27 cellular contexts compared by ENCODE assay signal in genomic region chr16:6611535-6611934, GRCh38.
A peak's percentile ranks its signal among the peaks of the same experiment; 100 is the strongest.
DNase-seq lines count a peak whose midpoint lies in the region; TF ChIP-seq lines count a peak whose summit lies in the region.
"Had no signal": no experiment of that assay in that cellular context is flagged by ENCODE, and none has a peak within 500 bp of the region (broad histone marks: within the 10 kb centered on the region; RNA-seq: fewer than 3 reads in every experiment).

No MANE protein-coding gene starts in this region.

- H3K4ac ChIP-seq in H9 (ENCODE audit: low read depth, low read length) (no peak overlapping the region), mesendoderm (ENCODE audit: low read depth, low read length) (no peak overlapping the region)

- no peak overlapping the region for H4K8ac ChIP-seq in H9 (replicated peaks; ENCODE audit: insufficient read length, low read depth, low read length)
- no peak overlapping the region for H4K8ac ChIP-seq in mesendoderm (ENCODE audit: low read depth, low read length)

- no peaks in the 10 kb centered on the region for H4K20me1 ChIP-seq in H9 (ENCODE audit: control insufficient read depth, insufficient read depth, insufficient read length)
- H4K20me1 ChIP-seq in OCI-LY7 (ENCODE audit: insufficient read depth, low read length), result no peaks in the 10 kb centered on the region

- no peaks in the 10 kb centered on the region for H3K79me1 ChIP-seq in H9 (ENCODE audit: insufficient read depth, low read depth, low read length, poor library complexity, severe bottlenecking)
- no peaks in the 10 kb centered on the region for H3K79me1 ChIP-seq in mesendoderm (ENCODE audit: low read length)

- peak overlapping the region in 1 of 3 experiments; percentile 27; a peak in 2 of 7 replicates for H3K27ac Mint-ChIP-seq in H9
- H3K27ac Mint-ChIP-seq: activated CD4-positive, alpha-beta T cell treated with anti-CD3 and anti-CD28 coated beads, Interleukin-2, amount 10 ng/mL, durations not matched to agents 24 days and 14 days; activated naive CD4-positive, alpha-beta T cell treated with anti-CD3 and anti-CD28 coated beads, Interleukin-2, amount 50 U/mL, for 72 hours; IgD-negative memory B cell; immature natural killer cell had no signal

- H3K9ac ChIP-seq in H9 (ENCODE audit: extremely low read depth, insufficient read length, low read length) (no peak overlapping the region), mesendoderm (ENCODE audit: low read length) (no peak overlapping the region)
- H3K9ac ChIP-seq: parathyroid adenoma had no signal

- H4K5ac ChIP-seq in H9 (ENCODE audit: insufficient read length, low read depth, low read length) (no peak overlapping the region), mesendoderm (ENCODE audit: low read length) (peak overlapping the region; percentile 39)

- POLR2A ChIA-PET in OCI-LY7 (lab: Charles Lee), result no interaction called here

- CTCF ChIA-PET in OCI-LY7 (lab: Charles Lee; ENCODE audit: unreplicated experiment), result no interaction called here

- TF ChIP-seq POLR2A in vagina (IDR thresholded peaks at IDR 0.05), result no peak

- H3K9me3 Mint-ChIP-seq in H9, result no peaks in the 10 kb centered on the region
- H3K9me3 Mint-ChIP-seq: neural crest cell had no signal

- H3K9me3 ChIP-seq in H9 (ENCODE audit: control insufficient read depth, low read depth, low read length) (no peaks in the 10 kb centered on the region), OCI-LY7 (ENCODE audit: low read length) (no peaks in the 10 kb centered on the region), vagina (no peaks in the 10 kb centered on the region)

- BruUV-seq in OCI-LY7 (replicated peaks; lab: Mats Ljungman, UMichigan), result no TSS peak

- H3K4me2 ChIP-seq in H9 (ENCODE audit: insufficient read depth, insufficient read length, low read length), result no peak overlapping the region
- no peak overlapping the region for H3K4me2 ChIP-seq in OCI-LY7 (ENCODE audit: low read length)
- no peak overlapping the region for H3K4me2 ChIP-seq in mesendoderm (ENCODE audit: low read length)
- H3K4me2 ChIP-seq: smooth muscle cell had no signal

- no peak overlapping the region for H2BK15ac ChIP-seq in H9 (ENCODE audit: low read depth, low read length)
- H2BK15ac ChIP-seq in mesendoderm (replicated peaks; ENCODE audit: low read depth), result no peak overlapping the region

- no peak overlapping the region for H3T11ph ChIP-seq in H9 (ENCODE audit: low read length)

- peaks cover 3% of the 10 kb centered on the region; the same call in 1 of the 2 replicates for H3K27me3 Mint-ChIP-seq in H9 (ENCODE audit: low read depth)
- H3K27me3 Mint-ChIP-seq: activated CD4-positive, alpha-beta T cell treated with anti-CD3 and anti-CD28 coated beads, Interleukin-2, amount 10 ng/mL, durations not matched to agents 24 days and 14 days; IgD-negative memory B cell had no signal

- DNase-seq in D341Med (ENCODE audit: low spot score), result peak; percentile 17
- DNase-seq in H9, result peak; percentile 52
- no peak for DNase-seq in OCI-LY7 (ENCODE audit: low spot score)
- peak; percentile 60 for DNase-seq in mesendoderm
- no peak for DNase-seq in NCI-H146 (lab: John Stamatoyannopoulos, UW)
- DNase-seq in vagina (ENCODE audit: extremely low spot score in 2 of 2), result no peak
- DNase-seq in effector CD8-positive, alpha-beta T cell (lab: John Stamatoyannopoulos, UW), result no peak
- DNase-seq in cortex of kidney (lab: John Stamatoyannopoulos, UW), result no peak
- DNase-seq: activated CD4-positive, alpha-beta T cell treated with anti-CD3 and anti-CD28 coated beads, Interleukin-2, amount 10 ng/mL, durations not matched to agents 24 days and 14 days; activated CD8-positive, alpha-beta memory T cell treated with anti-CD3 and anti-CD28 coated beads for 24 hours; activated effector memory CD4-positive, alpha-beta T cell treated with Interleukin-2 at 50 U/mL for 16 hours; activated T-cell treated with anti-CD3 and anti-CD28 coated beads, Interleukin-2, amount 50 U/mL, for 1 hour; amygdala; hippocampal formation; immature natural killer cell; mesenchymal stem cell; NCI-H1105; NCI-H1930; stimulated activated CD4-positive, alpha-beta T cell treated with anti-CD3 and anti-CD28 coated beads, Interleukin-1b, Interleukin-23, amount 100 ng/mL, for 48 hours; stimulated activated naive CD8-positive, alpha-beta T cell treated with anti-CD3 and anti-CD28 coated beads, Interleukin-15, Interleukin-2, amounts not matched to agents 100 U/mL and 50 U/mL, for 24 hours; SW 1271 had no signal

- no peaks in the 10 kb centered on the region for H3K27me3 ChIP-seq in H9 (ENCODE audit: insufficient read depth, low read length)
- no peaks in the 10 kb centered on the region for H3K27me3 ChIP-seq in mesendoderm (ENCODE audit: insufficient read depth, low read length, poor library complexity)
- no peaks in the 10 kb centered on the region for H3K27me3 ChIP-seq in vagina

- H3K56ac ChIP-seq in H9 (ENCODE audit: insufficient read length, low read depth, low read length) (no peak overlapping the region), mesendoderm (ENCODE audit: low read length) (no peak overlapping the region)

- no peak overlapping the region for H3K4me3 Mint-ChIP-seq in H9
- H3K4me3 Mint-ChIP-seq: activated CD4-positive, alpha-beta T cell treated with anti-CD3 and anti-CD28 coated beads, Interleukin-2, amount 10 ng/mL, durations not matched to agents 24 days and 14 days; IgD-negative memory B cell; immature natural killer cell; neural crest cell had no signal

- no peak overlapping the region for H3K27ac ChIP-seq in H9 (ENCODE audit: insufficient read length, low read depth, low read length)
- H3K27ac ChIP-seq in OCI-LY7 (ENCODE audit: low read depth, low read length, poor library complexity, severe bottlenecking), result no peak overlapping the region
- H3K27ac ChIP-seq in mesendoderm (ENCODE audit: low read depth, low read length), result no peak overlapping the region
- no peak overlapping the region for H3K27ac ChIP-seq in vagina
- H3K27ac ChIP-seq: parathyroid adenoma, VCaP had no signal

- H3K18ac ChIP-seq in H9 (ENCODE audit: insufficient read length, low read depth, low read length), result no peak overlapping the region
- no peak overlapping the region for H3K18ac ChIP-seq in mesendoderm (ENCODE audit: low read length)

- H2BK20ac ChIP-seq in H9 (ENCODE audit: low read depth, low read length, poor library complexity, severe bottlenecking), result no peak overlapping the region

- peaks cover 3 to 5% of the 10 kb centered on the region in 2 experiments; a peak in 1 of 4 replicates for H3K4me1 Mint-ChIP-seq in H9
- H3K4me1 Mint-ChIP-seq: activated CD4-positive, alpha-beta T cell treated with anti-CD3 and anti-CD28 coated beads, Interleukin-2, amount 10 ng/mL, durations not matched to agents 24 days and 14 days; IgD-negative memory B cell; immature natural killer cell; neural crest cell had no signal

- no peaks in the 10 kb centered on the region for H3K36me3 ChIP-seq in OCI-LY7 (ENCODE audit: insufficient read depth, low read length)
- H3K36me3 ChIP-seq in mesendoderm (ENCODE audit: control insufficient read depth, insufficient read depth, low read length), result no peaks in the 10 kb centered on the region
- H3K36me3 ChIP-seq in vagina, result no peaks in the 10 kb centered on the region

- H3K23ac ChIP-seq in H9 (ENCODE audit: insufficient read length, low read depth, low read length) (no peak overlapping the region), mesendoderm (ENCODE audit: low read length) (no peak overlapping the region)

- peak; percentile 70 for TF ChIP-seq CTCF in H9 (conservative IDR thresholded peaks at IDR 0.05)
- 0 out of 2 replicates have a peak, but pooled peaks have one; percentile 11 for TF ChIP-seq CTCF in OCI-LY7 (conservative IDR thresholded peaks at IDR 0.05; ENCODE audit: low read length)
- TF ChIP-seq CTCF in vagina (IDR thresholded peaks at IDR 0.05), result no peak

- H2AK5ac ChIP-seq in H9 (ENCODE audit: insufficient read length, low read length), result no peak overlapping the region
- H2AK5ac ChIP-seq in mesendoderm (ENCODE audit: low read length), result no peak overlapping the region

- H3K36me3 Mint-ChIP-seq in H9 (ENCODE audit: insufficient read depth in 1 of 3, low read depth in 3 of 3), result no peaks in the 10 kb centered on the region
- H3K36me3 Mint-ChIP-seq: activated naive CD4-positive, alpha-beta T cell treated with anti-CD3 and anti-CD28 coated beads, Interleukin-2, amount 50 U/mL, for 72 hours; IgD-negative memory B cell; immature natural killer cell had no signal

- no peak overlapping the region for H3K4me3 ChIP-seq in OCI-LY7 (ENCODE audit: low read depth, low read length, poor library complexity, severe bottlenecking)
- no peak overlapping the region for H3K4me3 ChIP-seq in mesendoderm (ENCODE audit: low read length)
- no peak overlapping the region for H3K4me3 ChIP-seq in vagina
- H3K4me3 ChIP-seq: smooth muscle cell had no signal

- H2BK5ac ChIP-seq in H9 (ENCODE audit: insufficient read length, low read length) (no peak overlapping the region), mesendoderm (ENCODE audit: low read length) (no peak overlapping the region)

- no peaks in the 10 kb centered on the region for H3K23me2 ChIP-seq in H9 (ENCODE audit: insufficient read length, low read depth, low read length, poor library complexity, severe bottlenecking)

- no peaks in the 10 kb centered on the region for H3K79me2 ChIP-seq in H9 (ENCODE audit: insufficient read depth, low read length)
- H3K79me2 ChIP-seq in OCI-LY7 (ENCODE audit: insufficient read depth, low read depth, low read length), result no peaks in the 10 kb centered on the region
- no peaks in the 10 kb centered on the region for H3K79me2 ChIP-seq in mesendoderm (ENCODE audit: control insufficient read depth, insufficient read depth, low read length)
- H3K79me2 ChIP-seq: parathyroid adenoma had no signal

- intact Hi-C loops in OCI-LY7 (cut with micrococcal nuclease; ENCODE audit: unreplicated experiment) (no loop called here), vagina (cut with DNase I) (no loop called here)

- no peak overlapping the region for H2BK12ac ChIP-seq in H9 (ENCODE audit: insufficient read length, low read depth, low read length)

- WGBS in H9 (ENCODE audit: extremely low coverage, insufficient read length, low lambda C conversion rate), result no CpG with 5 or more reads among the region's 7 CpGs
- no CpG with 5 or more reads among the region's 7 CpGs for WGBS in mesendoderm (ENCODE audit: extremely low coverage, insufficient coverage, low lambda C conversion rate)

- 0 out of 2 replicates have a peak, but pooled peaks cover 2% of the 10 kb centered on the region for H3K4me1 ChIP-seq in H9 (ENCODE audit: insufficient read depth, low read length)
- no peaks in the 10 kb centered on the region for H3K4me1 ChIP-seq in OCI-LY7 (ENCODE audit: insufficient read depth, low read length, poor library complexity, severe bottlenecking)
- H3K4me1 ChIP-seq in mesendoderm (ENCODE audit: control insufficient read depth, low read depth, low read length), result no peaks in the 10 kb centered on the region
- no peaks in the 10 kb centered on the region for H3K4me1 ChIP-seq in vagina
- H3K4me1 ChIP-seq: parathyroid adenoma had no signal

- H2AFZ ChIP-seq in H9 (ENCODE audit: low read length) (no peak overlapping the region), OCI-LY7 (ENCODE audit: low read length) (no peak overlapping the region)
- H2AFZ ChIP-seq: parathyroid adenoma had no signal

- H2BK120ac ChIP-seq in H9 (ENCODE audit: low read depth, low read length, poor library complexity, severe bottlenecking) (no peak overlapping the region), mesendoderm (ENCODE audit: low read depth, low read length) (no peak overlapping the region)

- no peaks in the 10 kb centered on the region for H3K9me2 ChIP-seq in OCI-LY7 (ENCODE audit: insufficient read depth, low read length)

- no peak overlapping the region for H4K91ac ChIP-seq in H9 (ENCODE audit: insufficient read length, low read depth, low read length)

- no peak overlapping the region for H3K14ac ChIP-seq in H9 (ENCODE audit: insufficient read depth, low read length)

Comparison
In these comparisons a context has a peak if more than half of its experiments do, and no peak if none do; other contexts are left out.
1. DNase-seq: peak in D341Med (single experiment), H9 (single experiment) and mesendoderm (single experiment); none in OCI-LY7 (single experiment), NCI-H146 (single experiment), vagina (0 of 2), effector CD8-positive, alpha-beta T cell (single experiment) and cortex of kidney (single experiment).
2. CTCF ChIP-seq: peak in H9 (single experiment) and OCI-LY7 (single experiment); none in vagina (0 of 3).